Comparison of ENCODE assay signal across 1 cellular context in genomic region chr12:114141916-114142564, GRCh38.
TF ChIP-seq lines count a peak whose summit lies in the region.

No MANE protein-coding gene starts in this region.

TF ChIP-seq in GM23338, 12 proteins besides CTCF, POLR2A, EP300 and RAD21 (continued from another document):
- TF ChIP-seq ZNF462 (CRISPR knock-in tag; IDR thresholded peaks at IDR 0.05) (no peak), STAT1 (IDR thresholded peaks at IDR 0.05; ENCODE audit: unreplicated experiment) (no peak), EZH2 (IDR thresholded peaks at IDR 0.05; ENCODE audit: low read depth, unreplicated experiment) (no peak), EZH2phosphoT487 (IDR thresholded peaks at IDR 0.05; ENCODE audit: unreplicated experiment) (no peak), REST (IDR thresholded peaks at IDR 0.05; ENCODE audit: unreplicated experiment) (no peak)
TF ChIP-seq in GM23338: peak in this region for 0.
